In genomic region chr5:14440598-14441401, GRCh38 we compare ENCODE assay signal across 9 cellular contexts.
A peak's percentile ranks its signal among the peaks of the same experiment; 100 is the strongest.
DNase-seq lines count a peak whose midpoint lies in the region; ATAC-seq and TF ChIP-seq lines count a peak whose summit lies in the region.
"Had no signal": no experiment of that assay in that cellular context is flagged by ENCODE, and none has a peak within 500 bp of the region (broad histone marks: within the 10 kb centered on the region; RNA-seq: fewer than 3 reads in every experiment).

No MANE protein-coding gene starts in this region.

- H3K27ac Mint-ChIP-seq in MCF 10A (ENCODE audit: low read depth, unreplicated experiment), result no peak overlapping the region
- H3K27ac Mint-ChIP-seq: activated T-helper 2 cell treated with anti-CD3 and anti-CD28 coated beads, Interferon-gamma antibody, Interleukin-2, Interleukin-4, amounts not matched to agents 10 μg/mL and 5 μg/mL and 100 μg/mL, durations not matched to agents 14 hours and 24 hours and 36 hours had no signal

- peaks cover 25 to 70% (median 54%) of the 10 kb centered on the region in 10 experiments for H3K4me1 ChIP-seq in BLaER1 treated with 17β-estradiol and CSF1 and Interleukin-3, amounts not matched to agents 10 nM and 100 nM

- H3K4me3 Mint-ChIP-seq in MCF 10A (ENCODE audit: unreplicated experiment), result no peak overlapping the region

- ATAC-seq in Right ventricle myocardium superior (ENCODE audit: poor library complexity) (peak; percentile 94), GM19467 (IDR thresholded peaks at IDR 0.05; ENCODE audit: unreplicated experiment) (no peak)

- peak overlapping the region in 7 of 10 experiments; percentile 10 to 53 (median 24); a peak in 9 of 20 replicates for H3K4me3 ChIP-seq in BLaER1 treated with 17β-estradiol and CSF1 and Interleukin-3, amounts not matched to agents 10 nM and 100 nM
- peak overlapping the region; percentile 54 for H3K4me3 ChIP-seq in WERI-Rb-1 (ENCODE audit: low read depth, low read length)

- TF ChIP-seq CTCF in WERI-Rb-1 (IDR thresholded peaks at IDR 0.05; ENCODE audit: low read depth, low read length), result no peak
- TF ChIP-seq CTCF in MCF 10A (IDR thresholded peaks at IDR 0.05; ENCODE audit: unreplicated experiment), result no peak

- intact Hi-C loops in Right ventricle myocardium superior (cut with DNase I) (no loop called here), posterior vena cava (cut with DNase I) (no loop called here), MCF 10A (cut with micrococcal nuclease) (no loop called here)

- POLR2A ChIA-PET in MCF 10A (lab: Yijun Ruan, JAX), result interaction anchor here (1.0 kb wide), 1 partner anchor 52 kb away, joined by 3 read pairs; no protein-coding TSS in a partner anchor

- peaks cover 3 to 10% (median 5%) of the 10 kb centered on the region in 11 experiments; a peak in 20 of 22 replicates for H3K9me3 ChIP-seq in BLaER1 treated with 17β-estradiol and CSF1 and Interleukin-3, amounts not matched to agents 10 nM and 100 nM (replicated peaks in 1 of 11)
- H3K9me3 ChIP-seq in WERI-Rb-1 (ENCODE audit: severe bottlenecking), result no peaks in the 10 kb centered on the region

- CTCF ChIA-PET in MCF 10A (lab: Yijun Ruan, JAX), result interaction anchor here (0.6 to 2.5 kb wide), 3 partner anchors 41 to 856 kb away, joined by 3 to 7 read pairs (median 3); no protein-coding TSS in a partner anchor

- no peaks in the 10 kb centered on the region for H3K27me3 ChIP-seq in BLaER1 treated with 17β-estradiol and CSF1 and Interleukin-3, amounts not matched to agents 10 nM and 100 nM
- H3K27me3 ChIP-seq in WERI-Rb-1 (ENCODE audit: insufficient read depth, low read depth, severe bottlenecking), result no peaks in the 10 kb centered on the region

- no TSS peak for BruUV-seq in MCF 10A (replicated peaks; lab: Mats Ljungman, UMichigan)

- DNase-seq in WERI-Rb-1, result peak; percentile 68
- peak; percentile 81 for DNase-seq in Right ventricle myocardium superior
- DNase-seq in posterior vena cava (ENCODE audit: low spot score), result peak; percentile 89
- no peak for DNase-seq in SW 1271 (lab: John Stamatoyannopoulos, UW)
- no peak for DNase-seq in NCI-H524 (lab: John Stamatoyannopoulos, UW)
- no peak for DNase-seq in MCF 10A (ENCODE audit: unreplicated experiment)

- peak overlapping the region in 9 of 11 experiments; percentile 17 to 77 (median 47); a peak in 14 of 22 replicates for H3K9ac ChIP-seq in BLaER1 treated with 17β-estradiol and CSF1 and Interleukin-3, amounts not matched to agents 10 nM and 100 nM

- H4K20me1 ChIP-seq in BLaER1 treated with 17β-estradiol and CSF1 and Interleukin-3, amounts not matched to agents 10 nM and 100 nM, result peaks cover 5 to 63% (median 20%) of the 10 kb centered on the region in 11 experiments; a peak in 15 of 22 replicates

- H3K36me3 Mint-ChIP-seq in MCF 10A (ENCODE audit: insufficient read depth, unreplicated experiment), result peaks cover 26% of the 10 kb centered on the region

- H3K9me3 Mint-ChIP-seq in MCF 10A (ENCODE audit: unreplicated experiment), result no peaks in the 10 kb centered on the region
- H3K9me3 Mint-ChIP-seq: activated T-helper 2 cell treated with anti-CD3 and anti-CD28 coated beads, Interferon-gamma antibody, Interleukin-2, Interleukin-4, amounts not matched to agents 10 μg/mL and 5 μg/mL and 100 μg/mL, durations not matched to agents 14 hours and 24 hours and 36 hours had no signal

- H3K36me3 ChIP-seq in BLaER1 treated with 17β-estradiol and CSF1 and Interleukin-3, amounts not matched to agents 10 nM and 100 nM, result peaks cover 43 to 68% (median 57%) of the 10 kb centered on the region in 11 experiments
- no peaks in the 10 kb centered on the region for H3K36me3 ChIP-seq in WERI-Rb-1

- H3K4me1 Mint-ChIP-seq in MCF 10A (ENCODE audit: insufficient read depth, unreplicated experiment), result peaks cover 4% of the 10 kb centered on the region

- peak overlapping the region in 8 of 11 experiments; percentile 17 to 84 (median 54); a peak in 14 of 22 replicates for H3K27ac ChIP-seq in BLaER1 treated with 17β-estradiol and CSF1 and Interleukin-3, amounts not matched to agents 10 nM and 100 nM
- peak overlapping the region; percentile 35 for H3K27ac ChIP-seq in WERI-Rb-1

- H3K4me2 ChIP-seq in BLaER1 treated with 17β-estradiol and CSF1 and Interleukin-3, amounts not matched to agents 10 nM and 100 nM, result peak overlapping the region; percentile 43 to 79 (median 69)

- H3K27me3 Mint-ChIP-seq in MCF 10A (ENCODE audit: insufficient read depth, unreplicated experiment), result no peaks in the 10 kb centered on the region

Comparison
In these comparisons a context has a peak if more than half of its experiments do, and no peak if none do; other contexts are left out.
1. DNase-seq: peak in WERI-Rb-1 (single experiment), Right ventricle myocardium superior (single experiment) and posterior vena cava (single experiment); none in SW 1271 (0 of 2), NCI-H524 (0 of 2) and MCF 10A (single experiment).